Comparison of ENCODE assay signal across 21 cellular contexts in genomic region chr20:33411136-33411690, GRCh38. TPM values are rescaled to one million over a fixed set of nuclear protein-coding genes. Genes with fewer than 3 reads are reported as not detected.
A peak's percentile ranks its signal among the peaks of the same experiment; 100 is the strongest.
DNase-seq lines count a peak whose midpoint lies in the region; ATAC-seq and TF ChIP-seq lines count a peak whose summit lies in the region.
"Had no signal": no experiment of that assay in that cellular context is flagged by ENCODE, and none has a peak within 500 bp of the region (broad histone marks: within the 10 kb centered on the region; RNA-seq: fewer than 3 reads in every experiment).

No MANE protein-coding gene starts in this region.

- H3K4me1 ChIP-seq in CD4-positive, alpha-beta memory T cell (ENCODE audit: insufficient read depth, low read length): no peaks in the 10 kb centered on the region
- H3K4me1 ChIP-seq in trophoblast cell (ENCODE audit: control insufficient read depth in 1 of 2, insufficient read depth in 2 of 2, low read length in 2 of 2): no peaks in the 10 kb centered on the region
- H3K4me1 ChIP-seq: body of pancreas, testis, vagina had no signal

- H3K9ac ChIP-seq in trophoblast cell (ENCODE audit: low read length): no peak overlapping the region

- no peak overlapping the region for H3K18ac ChIP-seq in trophoblast cell (ENCODE audit: low read length)

- no peaks in the 10 kb centered on the region for H3K27me3 ChIP-seq in CD4-positive, alpha-beta memory T cell (ENCODE audit: insufficient read depth, low read length)
- H3K27me3 ChIP-seq in trophoblast cell (ENCODE audit: insufficient read depth, low read length): no peaks in the 10 kb centered on the region
- H3K27me3 ChIP-seq: body of pancreas, ovary, testis, vagina had no signal

- H3K79me1 ChIP-seq in trophoblast cell (ENCODE audit: low read length): no peaks in the 10 kb centered on the region

- H3K23ac ChIP-seq in trophoblast cell (ENCODE audit: low read length): no peak overlapping the region

- H2AFZ ChIP-seq in trophoblast cell (ENCODE audit: insufficient read depth, low read length, poor library complexity): no peak overlapping the region

- no peak overlapping the region for H2BK120ac ChIP-seq in trophoblast cell (ENCODE audit: insufficient read depth, low read length, poor library complexity)

- intact Hi-C loops in CD4-positive, alpha-beta memory T cell (cut with micrococcal nuclease): no loop called here
- intact Hi-C loops in lower leg skin (cut with DNase I; ENCODE audit: low total_unique reads): no loop called here

- no peaks in the 10 kb centered on the region for H3K9me3 Mint-ChIP-seq in CD4-positive, alpha-beta memory T cell
- H3K9me3 Mint-ChIP-seq: activated naive CD8-positive, alpha-beta T cell treated with anti-CD3 and anti-CD28 coated beads, Interleukin-2, amount 10 ng/mL, durations not matched to agents 7 days and 5 days; endodermal cell; T-helper 1 cell treated with Interleukin-12 subunit alpha and Interleukin-12 subunit beta and Interleukin-4 antibody, amounts not matched to agents 30 μg/mL and 1 μg/mL, for 36 hours had no signal

- no peak for TF ChIP-seq CTCF in lower leg skin (IDR thresholded peaks at IDR 0.05)

- no peak overlapping the region for H2BK5ac ChIP-seq in trophoblast cell (ENCODE audit: low read depth, low read length, poor library complexity)

- H3K27ac ChIP-seq in CD4-positive, alpha-beta memory T cell (ENCODE audit: low read depth, low read length): no peak overlapping the region
- H3K27ac ChIP-seq in caudate nucleus (ENCODE audit: low read depth, low read length) (peak overlapping the region; percentile 78), trophoblast cell (ENCODE audit: low read depth, low read length) (no peak overlapping the region)
- H3K27ac ChIP-seq: body of pancreas, ovary, testis, vagina had no signal

- H3K4ac ChIP-seq in trophoblast cell (ENCODE audit: low read depth, low read length): no peak overlapping the region

- no peak for TF ChIP-seq POLR2A in lower leg skin (IDR thresholded peaks at IDR 0.05)

- H3K9me3 ChIP-seq in CD4-positive, alpha-beta memory T cell (ENCODE audit: control insufficient read depth in 1 of 2, low read length in 2 of 2): no peaks in the 10 kb centered on the region
- H3K9me3 ChIP-seq in trophoblast cell (ENCODE audit: insufficient read depth, low read depth, low read length): peaks cover 4% of the 10 kb centered on the region
- H3K9me3 ChIP-seq: body of pancreas, ovary, testis, vagina had no signal

- no peak overlapping the region for H3K4me3 Mint-ChIP-seq in CD4-positive, alpha-beta memory T cell
- H3K4me3 Mint-ChIP-seq: activated naive CD8-positive, alpha-beta T cell treated with anti-CD3 and anti-CD28 coated beads, Interleukin-2, amount 10 ng/mL, durations not matched to agents 7 days and 5 days; endodermal cell; T-helper 1 cell treated with Interleukin-12 subunit alpha and Interleukin-12 subunit beta and Interleukin-4 antibody, amounts not matched to agents 30 μg/mL and 1 μg/mL, for 36 hours had no signal

- H3K36me3 ChIP-seq in CD4-positive, alpha-beta memory T cell (ENCODE audit: insufficient read depth, low read length): peaks cover 8% of the 10 kb centered on the region
- H3K36me3 ChIP-seq in trophoblast cell (ENCODE audit: control insufficient read depth in 1 of 2, insufficient read depth in 2 of 2, low read length in 2 of 2): no peaks in the 10 kb centered on the region
- H3K36me3 ChIP-seq: ovary had no signal

- no CpG with 5 or more reads among the region's 11 CpGs for WGBS in trophoblast cell (ENCODE audit: extremely low coverage, insufficient coverage, insufficient read length)
- 83 to 87% methylated on average over 11 of the region's 11 CpGs for WGBS in lower leg skin, 2 donors

- H3K27ac Mint-ChIP-seq in CD4-positive, alpha-beta memory T cell: peak overlapping the region in 4 of 7 donors; percentile 24 to 64 (median 32)
- H3K27ac Mint-ChIP-seq: activated naive CD8-positive, alpha-beta T cell treated with anti-CD3 and anti-CD28 coated beads, Interleukin-2, amount 10 ng/mL, durations not matched to agents 7 days and 5 days; endodermal cell; T-helper 1 cell treated with Interleukin-12 subunit alpha and Interleukin-12 subunit beta and Interleukin-4 antibody, amounts not matched to agents 30 μg/mL and 1 μg/mL, for 36 hours had no signal

- no peak overlapping the region for H2BK12ac ChIP-seq in trophoblast cell (ENCODE audit: low read length)

- CTCF ChIA-PET in CD4-positive, alpha-beta memory T cell (lab: Charles Lee; ENCODE audit: partially characterized antibody): interaction anchor here (0.6 to 1.5 kb wide), 3 partner anchors 10 to 19 kb away, joined by 3 to 4 read pairs (median 4); partner anchors contain the start of gene CDK5RAP1

- no peak overlapping the region for H3K4me2 ChIP-seq in trophoblast cell (ENCODE audit: low read length)

- no peak overlapping the region for H4K8ac ChIP-seq in trophoblast cell (ENCODE audit: low read depth, low read length)

- H3K4me1 Mint-ChIP-seq in CD4-positive, alpha-beta memory T cell: peaks cover 4 to 9% (median 6%) of the 10 kb centered on the region in 4 donors
- H3K4me1 Mint-ChIP-seq: endodermal cell had no signal

- no peak overlapping the region for H2AK5ac ChIP-seq in trophoblast cell (ENCODE audit: low read length)

- H3K36me3 Mint-ChIP-seq in CD4-positive, alpha-beta memory T cell: peaks cover 19% of the 10 kb centered on the region in 2 donors

- H3K79me2 ChIP-seq in trophoblast cell (ENCODE audit: control insufficient read depth, insufficient read depth, low read length, poor library complexity): no peaks in the 10 kb centered on the region

- H3K4me3 ChIP-seq in CD4-positive, alpha-beta memory T cell (ENCODE audit: low read length in 2 of 2): no peak overlapping the region
- H3K4me3 ChIP-seq in trophoblast cell (ENCODE audit: low read depth, low read length) (peak overlapping the region; percentile 21), lower leg skin (ENCODE audit: low read depth, poor library complexity, severe bottlenecking) (no peak overlapping the region)
- H3K4me3 ChIP-seq: body of pancreas, lung, ovary, testis, vagina had no signal

- POLR2A ChIA-PET in CD4-positive, alpha-beta memory T cell (lab: Charles Lee; ENCODE audit: partially characterized antibody): interaction anchor here (1.4 kb wide), 1 partner anchor 10 kb away, joined by 3 read pairs; the partner anchor contains the start of gene CDK5RAP1

- ATAC-seq in GM19455 (IDR thresholded peaks at IDR 0.05; ENCODE audit: unreplicated experiment): no peak
- ATAC-seq in HG03175 (IDR thresholded peaks at IDR 0.05; ENCODE audit: unreplicated experiment): no peak
- ATAC-seq: body of pancreas had no signal

- H3K14ac ChIP-seq in trophoblast cell (ENCODE audit: low read length): no peak overlapping the region

- DNase-seq in CD4-positive, alpha-beta memory T cell: no peak
- peak; percentile 75 for DNase-seq in NCI-H1694 treated with DMSO at 0.1 percent for 48 hours (lab: John Stamatoyannopoulos, UW)
- DNase-seq in caudate nucleus (lab: John Stamatoyannopoulos, UW): peak in 49 of 61 donors; percentile 12 to 95 (median 65)
- no peak for DNase-seq in trophoblast cell
- DNase-seq in lower leg skin (ENCODE audit: low spot score in 2 of 2): no peak
- no peak for DNase-seq in COLO829 (ENCODE audit: low spot score)
- DNase-seq: activated naive CD8-positive, alpha-beta T cell treated with anti-CD3 and anti-CD28 coated beads, Interleukin-2, amount 10 ng/mL, durations not matched to agents 7 days and 5 days; body of pancreas; endodermal cell; GF-D8; HCEC 1CT; NCI-H1105; NCI-H2081 treated with DMSO at 0.1 percent for 48 hours; NCI-H510A; ovary; testis had no signal

- no peaks in the 10 kb centered on the region for H3K27me3 Mint-ChIP-seq in CD4-positive, alpha-beta memory T cell
- H3K27me3 Mint-ChIP-seq: activated naive CD8-positive, alpha-beta T cell treated with anti-CD3 and anti-CD28 coated beads, Interleukin-2, amount 10 ng/mL, durations not matched to agents 7 days and 5 days had no signal

- no peak overlapping the region for H4K91ac ChIP-seq in trophoblast cell (ENCODE audit: low read depth, low read length)

- no peak overlapping the region for H4K12ac ChIP-seq in trophoblast cell (ENCODE audit: low read depth, low read length)

RNA-seq across cellular contexts. Expression of gene CDK5RAP1, which starts 9.9 kb away (rescaled TPM):
- total RNA-seq in CD4-positive, alpha-beta memory T cell: 10 to 100 TPM; 50.9 to 51.8 TPM
- polyA plus RNA-seq in CD4-positive, alpha-beta memory T cell: 10 to 100 TPM; 39.8 to 41.8 TPM
- polyA plus RNA-seq in trophoblast cell (2013): 14.1 and 15.5 TPM in 2 replicates
- total RNA-seq in lower leg skin: 10 to 100 TPM; 22.3 to 33.3 (median 25.4) TPM

RNA-seq across cellular contexts. Expression of gene SNTA1, which starts 32.4 kb away (rescaled TPM):
- 1 to 10 TPM; 5.1 to 5.7 TPM for total RNA-seq in CD4-positive, alpha-beta memory T cell
- 1 to 10 TPM; 7.2 to 9.2 TPM for polyA plus RNA-seq in CD4-positive, alpha-beta memory T cell
- polyA plus RNA-seq in trophoblast cell (2013): 1.1 and 1.2 TPM in 2 replicates
- 10 to 100 TPM; 13.0 to 22.6 (median 17.8) TPM for total RNA-seq in lower leg skin

Comparison
In these comparisons a context has a peak if more than half of its experiments do, and no peak if none do; other contexts are left out.
1. DNase-seq: peak in NCI-H1694 treated with DMSO at 0.1 percent for 48 hours (single experiment) and caudate nucleus (49 of 61); none in CD4-positive, alpha-beta memory T cell (0 of 5), trophoblast cell (0 of 2), lower leg skin (0 of 2) and COLO829 (single experiment).